ENCODE assay signal across 33 cellular contexts in genomic region chr10:92130622-92131270, GRCh38.
"Had no signal": no experiment of that assay in that cellular context is flagged by ENCODE, and none has a peak within 500 bp of the region (broad histone marks: within the 10 kb centered on the region; RNA-seq: fewer than 3 reads in every experiment).

No MANE protein-coding gene starts in this region.

- H3K4me3 ChIP-seq: adrenal gland, body of pancreas, breast epithelium had no signal

- H3K4me1 Mint-ChIP-seq: activated CD4-positive, alpha-beta T cell treated with anti-CD3 and anti-CD28 coated beads, Interleukin-2, amount 10 ng/mL, durations not matched to agents 24 days and 14 days; activated naive CD8-positive, alpha-beta T cell treated with anti-CD3 and anti-CD28 coated beads for 36 hours had no signal

- DNase-seq: activated B cell treated with CpG ODN at 0.5 μM for 24 hours; activated CD4-positive, alpha-beta memory T cell treated with anti-CD3 and anti-CD28 coated beads for 36 hours; activated CD4-positive, alpha-beta T cell treated with anti-CD3 and anti-CD28 coated beads for 4 hours; activated CD4-positive, alpha-beta T cell treated with anti-CD3 and anti-CD28 coated beads, Interleukin-2, amount 10 ng/mL, durations not matched to agents 24 days and 14 days; activated CD4-positive, alpha-beta T cell treated with anti-CD3 and anti-CD28 coated beads, Interleukin-2, amount 50 U/mL, for 1 hour; activated CD4-positive, alpha-beta T cell treated with anti-CD3 and anti-CD28 coated beads, Interleukin-2, amount 50 U/mL, for 4 hours; activated CD4-positive, CD25-positive, alpha-beta regulatory T cell treated with anti-CD3 and anti-CD28 coated beads, Interleukin-2, amount 50 U/mL, for 72 hours; activated CD8-positive, alpha-beta memory T cell treated with anti-CD3 and anti-CD28 coated beads, Interleukin-2, amount 50 U/mL, for 4 hours; activated CD8-positive, alpha-beta T cell treated with anti-CD3 and anti-CD28 coated beads for 36 hours; activated effector memory CD4-positive, alpha-beta T cell treated with anti-CD3 and anti-CD28 coated beads, Interleukin-2, amount 50 U/mL, for 16 hours; activated gamma-delta T cell treated with Interleukin-2 at 50 U/mL for 16 hours; activated naive CD4-positive, alpha-beta T cell; activated naive CD4-positive, alpha-beta T cell treated with anti-CD3 and anti-CD28 coated beads for 36 hours; activated naive CD4-positive, alpha-beta T cell treated with anti-CD3 and anti-CD28 coated beads, Interleukin-2, amount 50 U/mL, for 16 hours; activated naive CD8-positive, alpha-beta T cell treated with anti-CD3 and anti-CD28 coated beads for 36 hours; activated T-cell treated with anti-CD3 and anti-CD28 coated beads for 4 hours; activated T-cell treated with anti-CD3 and anti-CD28 coated beads, Interleukin-2, amount 50 U/mL, for 1 hour; activated T-cell treated with anti-CD3 and anti-CD28 coated beads, Interleukin-2, amount 50 U/mL, for 4 hours; adrenal gland; amniotic stem cell; aorta; body of pancreas; brain microvascular endothelial cell; central memory CD4-positive, alpha-beta T cell; T-helper 1 cell; T-helper 2 cell; T-helper 9 cell had no signal

- ATAC-seq: activated CD8-positive, alpha-beta T cell treated with anti-CD3 and anti-CD28 coated beads for 36 hours; activated naive CD4-positive, alpha-beta T cell treated with anti-CD3 and anti-CD28 coated beads, Interleukin-2, amount 50 U/mL, for 72 hours; activated T-cell treated with anti-CD3 and anti-CD28 coated beads, Interleukin-2, amount 50 U/mL, for 4 hours; body of pancreas had no signal

- H3K27ac ChIP-seq: adrenal gland, body of pancreas, brain microvascular endothelial cell, breast epithelium, VCaP had no signal

- H3K27ac Mint-ChIP-seq: activated B cell treated with CpG ODN at 0.5 μM for 24 hours; activated CD4-positive, alpha-beta memory T cell treated with anti-CD3 and anti-CD28 coated beads for 36 hours; activated CD4-positive, alpha-beta T cell treated with anti-CD3 and anti-CD28 coated beads, Interleukin-2, amount 10 ng/mL, durations not matched to agents 24 days and 14 days; activated CD8-positive, alpha-beta T cell treated with anti-CD3 and anti-CD28 coated beads for 36 hours; activated naive CD4-positive, alpha-beta T cell treated with anti-CD3 and anti-CD28 coated beads for 36 hours; activated naive CD4-positive, alpha-beta T cell treated with anti-CD3 and anti-CD28 coated beads, Interleukin-2, amount 50 U/mL, for 72 hours; activated naive CD8-positive, alpha-beta T cell treated with anti-CD3 and anti-CD28 coated beads for 36 hours; activated T-helper 2 cell treated with anti-CD3 and anti-CD28 coated beads, Interferon-gamma antibody, Interleukin-2, Interleukin-4, amounts not matched to agents 10 μg/mL and 5 μg/mL and 100 μg/mL, durations not matched to agents 14 hours and 24 hours and 36 hours; T-helper 1 cell treated with Interleukin-12 subunit alpha and Interleukin-12 subunit beta and Interleukin-4 antibody, amounts not matched to agents 30 μg/mL and 1 μg/mL, for 36 hours; T-helper 2 cell treated with Interferon-gamma antibody and Interleukin-4, amounts not matched to agents 5 μg/mL and 100 μg/mL, for 36 hours had no signal

- H3K9me3 ChIP-seq: adrenal gland, body of pancreas, breast epithelium had no signal

- H3K4me3 Mint-ChIP-seq: activated B cell treated with CpG ODN at 0.5 μM for 24 hours; activated CD4-positive, alpha-beta memory T cell treated with anti-CD3 and anti-CD28 coated beads for 36 hours; activated CD4-positive, alpha-beta T cell treated with anti-CD3 and anti-CD28 coated beads, Interleukin-2, amount 10 ng/mL, durations not matched to agents 24 days and 14 days; activated CD8-positive, alpha-beta T cell treated with anti-CD3 and anti-CD28 coated beads for 36 hours; activated naive CD4-positive, alpha-beta T cell treated with anti-CD3 and anti-CD28 coated beads for 36 hours; activated naive CD8-positive, alpha-beta T cell treated with anti-CD3 and anti-CD28 coated beads for 36 hours; activated T-cell treated with anti-CD3 and anti-CD28 coated beads, Interleukin-2, amount 50 U/mL, for 4 hours; T-helper 1 cell treated with Interleukin-12 subunit alpha and Interleukin-12 subunit beta and Interleukin-4 antibody, amounts not matched to agents 30 μg/mL and 1 μg/mL, for 36 hours; T-helper 2 cell treated with Interferon-gamma antibody and Interleukin-4, amounts not matched to agents 5 μg/mL and 100 μg/mL, for 36 hours had no signal

- H3K9me3 Mint-ChIP-seq: activated naive CD4-positive, alpha-beta T cell treated with anti-CD3 and anti-CD28 coated beads for 36 hours; activated T-cell treated with anti-CD3 and anti-CD28 coated beads, Interleukin-2, amount 50 U/mL, for 4 hours; activated T-helper 2 cell treated with anti-CD3 and anti-CD28 coated beads, Interferon-gamma antibody, Interleukin-2, Interleukin-4, amounts not matched to agents 10 μg/mL and 5 μg/mL and 100 μg/mL, durations not matched to agents 14 hours and 24 hours and 36 hours; T-helper 2 cell treated with Interferon-gamma antibody and Interleukin-4, amounts not matched to agents 5 μg/mL and 100 μg/mL, for 36 hours had no signal

- H3K27me3 Mint-ChIP-seq: activated B cell treated with CpG ODN at 0.5 μM for 24 hours; activated CD4-positive, alpha-beta memory T cell treated with anti-CD3 and anti-CD28 coated beads for 36 hours; activated CD4-positive, alpha-beta T cell treated with anti-CD3 and anti-CD28 coated beads, Interleukin-2, amount 10 ng/mL, durations not matched to agents 24 days and 14 days; activated CD8-positive, alpha-beta T cell treated with anti-CD3 and anti-CD28 coated beads for 36 hours; activated naive CD8-positive, alpha-beta T cell treated with anti-CD3 and anti-CD28 coated beads for 36 hours had no signal

- H3K4me1 ChIP-seq: breast epithelium had no signal

- H3K36me3 ChIP-seq: adrenal gland, brain microvascular endothelial cell, breast epithelium had no signal

- H3K27me3 ChIP-seq: adrenal gland, body of pancreas, brain microvascular endothelial cell, breast epithelium had no signal
